ENCODE assay signal across 19 cellular contexts in the genomic region with DNA sequence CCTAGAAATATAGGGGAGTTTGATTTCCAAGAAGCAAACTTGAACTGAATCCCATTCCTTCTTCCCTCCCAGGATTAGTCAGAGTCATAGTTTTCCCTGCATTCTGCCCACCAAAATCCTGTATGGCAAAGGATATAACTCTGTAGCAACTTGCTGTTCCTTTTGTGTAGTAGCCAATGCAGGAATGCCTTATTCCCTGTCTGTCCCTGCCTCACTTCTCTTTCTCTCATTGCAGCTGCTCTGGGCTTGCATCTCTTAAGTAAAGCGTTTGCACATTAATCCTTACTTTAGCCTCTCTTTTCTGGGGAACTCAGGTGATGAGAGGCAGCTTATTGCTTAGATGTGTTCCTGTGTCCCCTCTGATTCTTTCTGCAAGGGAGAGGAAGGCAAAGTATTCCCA.
"Had no signal": no experiment of that assay in that cellular context is flagged by ENCODE, and none has a peak within 500 bp of the region (broad histone marks: within the 10 kb centered on the region; RNA-seq: fewer than 3 reads in every experiment).

No MANE protein-coding gene starts in this region.

- DNase-seq: activated CD4-positive, alpha-beta T cell treated with anti-CD3 and anti-CD28 coated beads, Interleukin-2, amount 10 ng/mL, durations not matched to agents 7 days and 5 days; activated CD8-positive, alpha-beta T cell treated with anti-CD3 and anti-CD28 coated beads, Interleukin-2, amount 10 ng/mL, durations not matched to agents 7 days and 5 days; activated effector memory CD4-positive, alpha-beta T cell treated with Interleukin-2 at 50 U/mL for 16 hours; activated naive CD4-positive, alpha-beta T cell treated with anti-CD3 and anti-CD28 coated beads, Interleukin-2, amount 10 ng/mL, durations not matched to agents 7 days and 5 days; activated naive CD8-positive, alpha-beta T cell treated with anti-CD3 and anti-CD28 coated beads, Interleukin-2, amount 50 U/mL, for 24 hours; activated T-cell treated with anti-CD3 and anti-CD28 coated beads, Interleukin-2, amount 50 U/mL, for 48 hours; anterior cingulate cortex; brain microvascular endothelial cell; central memory CD4-positive, alpha-beta T cell; dorsolateral prefrontal cortex; naive B cell; ovary; stimulated activated CD4-positive, alpha-beta T cell treated with anti-CD3 and anti-CD28 coated beads, Interleukin-4, amount 100 ng/mL, for 4 hours; T1000 had no signal

- H3K27me3 Mint-ChIP-seq: activated CD4-positive, alpha-beta T cell treated with anti-CD3 and anti-CD28 coated beads, Interleukin-2, amount 10 ng/mL, durations not matched to agents 7 days and 5 days; activated naive CD4-positive, alpha-beta T cell treated with anti-CD3 and anti-CD28 coated beads, Interleukin-2, amount 10 ng/mL, durations not matched to agents 7 days and 5 days; activated naive CD8-positive, alpha-beta T cell treated with anti-CD3 and anti-CD28 coated beads, Interleukin-2, amount 50 U/mL, for 24 hours; memory B cell; naive B cell; stimulated activated memory B cell treated with anti-CD40 and anti-IgM and Interleukin-4, amounts not matched to agents 10 μg/mL and 1 μg/mL and 100 μg/mL, for 72 hours had no signal

- H3K4me3 Mint-ChIP-seq: activated CD4-positive, alpha-beta T cell treated with anti-CD3 and anti-CD28 coated beads, Interleukin-2, amount 10 ng/mL, durations not matched to agents 7 days and 5 days; activated CD8-positive, alpha-beta T cell treated with anti-CD3 and anti-CD28 coated beads, Interleukin-2, amount 10 ng/mL, durations not matched to agents 7 days and 5 days; activated naive CD4-positive, alpha-beta T cell treated with anti-CD3 and anti-CD28 coated beads, Interleukin-2, amount 10 ng/mL, durations not matched to agents 7 days and 5 days; activated naive CD8-positive, alpha-beta T cell treated with anti-CD3 and anti-CD28 coated beads, Interleukin-2, amount 50 U/mL, for 24 hours; memory B cell; naive B cell; stimulated activated memory B cell treated with anti-CD40 and anti-IgM and Interleukin-4, amounts not matched to agents 10 μg/mL and 1 μg/mL and 100 μg/mL, for 72 hours had no signal

- H3K36me3 ChIP-seq: brain microvascular endothelial cell, ovary, thoracic aorta had no signal

- H3K4me3 ChIP-seq: dorsolateral prefrontal cortex, ovary, thoracic aorta had no signal

- H3K27ac Mint-ChIP-seq: activated CD4-positive, alpha-beta T cell treated with anti-CD3 and anti-CD28 coated beads, Interleukin-2, amount 10 ng/mL, durations not matched to agents 7 days and 5 days; activated CD8-positive, alpha-beta T cell treated with anti-CD3 and anti-CD28 coated beads, Interleukin-2, amount 10 ng/mL, durations not matched to agents 7 days and 5 days; activated naive CD4-positive, alpha-beta T cell treated with anti-CD3 and anti-CD28 coated beads, Interleukin-2, amount 10 ng/mL, durations not matched to agents 7 days and 5 days; activated naive CD8-positive, alpha-beta T cell treated with anti-CD3 and anti-CD28 coated beads, Interleukin-2, amount 50 U/mL, for 24 hours; memory B cell; naive B cell; stimulated activated memory B cell treated with anti-CD40 and anti-IgM and Interleukin-4, amounts not matched to agents 10 μg/mL and 1 μg/mL and 100 μg/mL, for 72 hours had no signal

- H3K36me3 Mint-ChIP-seq: activated naive CD4-positive, alpha-beta T cell treated with anti-CD3 and anti-CD28 coated beads, Interleukin-2, amount 10 ng/mL, durations not matched to agents 7 days and 5 days; memory B cell; naive B cell; stimulated activated memory B cell treated with anti-CD40 and anti-IgM and Interleukin-4, amounts not matched to agents 10 μg/mL and 1 μg/mL and 100 μg/mL, for 72 hours had no signal

- H3K27me3 ChIP-seq: brain microvascular endothelial cell, dorsolateral prefrontal cortex, ovary had no signal

- ATAC-seq: activated CD4-positive, CD25-positive, alpha-beta regulatory T cell treated with anti-CD3 and anti-CD28 coated beads, Interleukin-2, amount 50 U/mL, for 24 hours; activated CD8-positive, alpha-beta T cell treated with anti-CD3 and anti-CD28 coated beads, Interleukin-2, amount 10 ng/mL, durations not matched to agents 7 days and 5 days; activated naive CD8-positive, alpha-beta T cell treated with anti-CD3 and anti-CD28 coated beads, Interleukin-2, amount 50 U/mL, for 24 hours; sciatic nerve; stimulated activated memory B cell treated with anti-CD40 and anti-IgM and Interleukin-4, amounts not matched to agents 10 μg/mL and 1 μg/mL and 100 μg/mL, for 72 hours had no signal

- H3K9me3 Mint-ChIP-seq: activated CD4-positive, alpha-beta T cell treated with anti-CD3 and anti-CD28 coated beads, Interleukin-2, amount 10 ng/mL, durations not matched to agents 7 days and 5 days; activated naive CD4-positive, alpha-beta T cell treated with anti-CD3 and anti-CD28 coated beads, Interleukin-2, amount 10 ng/mL, durations not matched to agents 7 days and 5 days; activated naive CD8-positive, alpha-beta T cell treated with anti-CD3 and anti-CD28 coated beads, Interleukin-2, amount 50 U/mL, for 24 hours; memory B cell; naive B cell; stimulated activated memory B cell treated with anti-CD40 and anti-IgM and Interleukin-4, amounts not matched to agents 10 μg/mL and 1 μg/mL and 100 μg/mL, for 72 hours had no signal

- H3K4me1 Mint-ChIP-seq: activated CD4-positive, alpha-beta T cell treated with anti-CD3 and anti-CD28 coated beads, Interleukin-2, amount 10 ng/mL, durations not matched to agents 7 days and 5 days; activated naive CD4-positive, alpha-beta T cell treated with anti-CD3 and anti-CD28 coated beads, Interleukin-2, amount 10 ng/mL, durations not matched to agents 7 days and 5 days; activated naive CD8-positive, alpha-beta T cell treated with anti-CD3 and anti-CD28 coated beads, Interleukin-2, amount 50 U/mL, for 24 hours; memory B cell; naive B cell; stimulated activated memory B cell treated with anti-CD40 and anti-IgM and Interleukin-4, amounts not matched to agents 10 μg/mL and 1 μg/mL and 100 μg/mL, for 72 hours had no signal

- H3K9me3 ChIP-seq: ovary, thoracic aorta had no signal
